ENCODE assay signal across 10 cellular contexts in genomic region chr18:9404565-9405060, GRCh38.
DNase-seq lines count a peak whose midpoint lies in the region; ATAC-seq and TF ChIP-seq lines count a peak whose summit lies in the region.
"Had no signal": no experiment of that assay in that cellular context is flagged by ENCODE, and none has a peak within 500 bp of the region (broad histone marks: within the 10 kb centered on the region; RNA-seq: fewer than 3 reads in every experiment).

No MANE protein-coding gene starts in this region.

- H3K4me3 ChIP-seq in effector memory CD4-positive, alpha-beta T cell (ENCODE audit: insufficient read depth, low read depth, low read length, poor library complexity, severe bottlenecking), result peak overlapping the region; percentile 13
- H3K4me3 ChIP-seq: adrenal gland had no signal

- H3K9me3 ChIP-seq in effector memory CD4-positive, alpha-beta T cell (ENCODE audit: control insufficient read depth, low read length), result no peaks in the 10 kb centered on the region
- H3K9me3 ChIP-seq: adrenal gland had no signal

- DNase-seq in KBM-7, result peak; percentile 96
- no peak for DNase-seq in effector memory CD4-positive, alpha-beta T cell
- DNase-seq in stimulated activated CD4-positive, alpha-beta T cell treated with anti-CD3 and anti-CD28 coated beads, Interleukin-4, amount 100 ng/mL, for 1 hour, result peak; percentile 31
- no peak for DNase-seq in cerebellar nuclear complex (lab: John Stamatoyannopoulos, UW)
- DNase-seq in iPS-NIHi11 (ENCODE audit: low spot score), result no peak
- no peak for DNase-seq in GM03348 (ENCODE audit: low spot score)
- DNase-seq: NCI-H226 had no signal

- H3K27ac ChIP-seq in effector memory CD4-positive, alpha-beta T cell (ENCODE audit: insufficient read depth, low read length, poor library complexity, severe bottlenecking), result no peak overlapping the region
- H3K27ac ChIP-seq: adrenal gland had no signal

- in situ Hi-C loops in KBM-7 (cut with MboI; ENCODE audit: low pct_unique_long_range_greater_than_20kb, low sequenced_read_pairs), result no loop called here

- no peak for ATAC-seq in HG02763 (IDR thresholded peaks at IDR 0.05; ENCODE audit: unreplicated experiment)

- no peaks in the 10 kb centered on the region for H3K36me3 ChIP-seq in effector memory CD4-positive, alpha-beta T cell (ENCODE audit: control insufficient read depth, insufficient read depth, low read length)
- H3K36me3 ChIP-seq: adrenal gland had no signal

- H3K27me3 ChIP-seq in effector memory CD4-positive, alpha-beta T cell (replicated peaks; ENCODE audit: control insufficient read depth, insufficient read depth, low read length, poor library complexity, severe bottlenecking), result no peaks in the 10 kb centered on the region
- H3K27me3 ChIP-seq: adrenal gland had no signal

- peak; percentile 59 for TF ChIP-seq POLR2A in GM19193 (IDR thresholded peaks at IDR 0.05; ENCODE audit: extremely low read depth, insufficient read depth, insufficient read length)

- H3K4me1 ChIP-seq in effector memory CD4-positive, alpha-beta T cell (ENCODE audit: control insufficient read depth, insufficient read depth, low read length, poor library complexity, severe bottlenecking), result peaks cover 5% of the 10 kb centered on the region
- H3K4me1 ChIP-seq: adrenal gland had no signal

Comparison
In these comparisons a context has a peak if more than half of its experiments do, and no peak if none do; other contexts are left out.
1. DNase-seq: peak in KBM-7 (single experiment) and stimulated activated CD4-positive, alpha-beta T cell treated with anti-CD3 and anti-CD28 coated beads, Interleukin-4, amount 100 ng/mL, for 1 hour (single experiment); none in effector memory CD4-positive, alpha-beta T cell (0 of 3), cerebellar nuclear complex (0 of 2), iPS-NIHi11 (single experiment) and GM03348 (single experiment).